In the genomic region with DNA sequence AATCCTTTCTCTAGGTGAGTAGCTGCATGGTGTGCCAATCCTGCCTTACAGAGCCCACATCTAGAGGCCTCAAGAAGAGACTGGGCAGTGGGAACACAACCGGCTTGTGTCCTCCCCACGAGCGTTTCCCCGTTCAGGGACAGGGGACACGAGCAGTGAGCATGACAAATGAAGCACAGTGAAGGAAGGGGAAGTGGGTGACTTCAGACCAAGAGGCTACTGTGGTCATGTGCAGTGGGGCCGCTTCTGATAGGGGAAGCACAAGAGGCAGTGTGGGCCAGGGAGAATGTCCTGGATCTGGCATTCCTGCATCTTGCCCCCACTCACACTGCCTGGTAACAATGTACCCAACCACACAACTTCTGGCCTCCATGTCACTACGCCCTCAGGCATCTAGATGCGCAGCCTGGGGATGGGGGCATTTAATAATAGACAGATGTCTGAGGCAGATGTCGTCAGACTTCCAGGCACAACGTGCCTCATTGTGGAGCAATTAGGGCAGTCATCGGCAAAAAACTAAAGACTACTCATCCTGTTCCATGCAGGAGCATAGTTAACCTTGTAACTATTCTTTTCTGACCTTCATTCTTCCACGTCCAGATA, we compare ENCODE assay signal across 20 cellular contexts.
DNase-seq lines count a peak whose midpoint lies in the region; ATAC-seq, FAIRE-seq and TF ChIP-seq lines count a peak whose summit lies in the region.
"Had no signal": no experiment of that assay in that cellular context is flagged by ENCODE, and none has a peak within 500 bp of the region (broad histone marks: within the 10 kb centered on the region; RNA-seq: fewer than 3 reads in every experiment).

No MANE protein-coding gene starts in this region.

- CTCF ChIA-PET in GM12878 (lab: Yijun Ruan, JAX) = no interaction called here

- TF ChIP-seq EP300 in GM12878 (IDR thresholded peaks at IDR 0.05; ENCODE audit: borderline replicate concordance in 1 of 2, control insufficient read depth in 1 of 2, low read depth in 2 of 2, low read length in 2 of 2) = no peak

- H3K4me1 ChIP-seq in GM12878 (ENCODE audit: control insufficient read depth, insufficient read depth, low read length) = no peaks in the 10 kb centered on the region
- H3K4me1 ChIP-seq: psoas muscle had no signal

- TF ChIP-seq RAD21 in GM12878 (IDR thresholded peaks at IDR 0.05; ENCODE audit: insufficient read depth, low read depth, low read length) = no peak

- no peaks in the 10 kb centered on the region for H3K79me2 ChIP-seq in GM12878 (ENCODE audit: control insufficient read depth, insufficient read depth, low read length)

- H3K27me3 ChIP-seq in GM12878 (replicated peaks in 1 of 2; ENCODE audit: control insufficient read depth in 2 of 2, insufficient read depth in 2 of 2, low read length in 1 of 2) = no peaks in the 10 kb centered on the region; a peak in 1 of 4 replicates

- no peak overlapping the region for H3K27ac ChIP-seq in GM12878 (ENCODE audit: control insufficient read depth, insufficient read depth)
- H3K27ac ChIP-seq: psoas muscle had no signal

- no peak overlapping the region for H3K4me2 ChIP-seq in GM12878 (ENCODE audit: control insufficient read depth, insufficient read depth)

- no peak for TF ChIP-seq POLR2A in GM12878 (IDR thresholded peaks at IDR 0.05; ENCODE audit: low read depth, low read length)

- H4K20me1 ChIP-seq in GM12878 (ENCODE audit: control insufficient read depth, insufficient read depth) = no peaks in the 10 kb centered on the region

- ATAC-seq in GM12878 (no peak), GM21360 (IDR thresholded peaks at IDR 0.05; ENCODE audit: unreplicated experiment) (no peak), HG03565 (IDR thresholded peaks at IDR 0.05; ENCODE audit: unreplicated experiment) (no peak)
- ATAC-seq: activated CD8-positive, alpha-beta T cell treated with anti-CD3 and anti-CD28 coated beads for 36 hours; psoas muscle; WTC11 had no signal

- 34% methylated on average over 12 of the region's 12 CpGs for WGBS in GM12878 (ENCODE audit: insufficient coverage, insufficient replicate concordance, low lambda C conversion rate, missing lambda C conversion rate)

- no TSS peak for BruUV-seq in GM12878 (replicated peaks; lab: Mats Ljungman, UMichigan)

- POLR2A ChIA-PET in GM12878 (lab: Charles Lee) = no interaction called here

- H2AFZ ChIP-seq in GM12878 (ENCODE audit: control insufficient read depth, low read depth, low read length) = no peak overlapping the region

- SMC1A ChIA-PET in GM12878 (lab: Charles Lee; ENCODE audit: uncharacterized antibody, unreplicated experiment) = no interaction called here

- RAD21 ChIA-PET in GM12878 (lab: Charles Lee; ENCODE audit: unreplicated experiment) = no interaction called here

- H3K9ac ChIP-seq in GM12878 (ENCODE audit: control insufficient read depth, insufficient read depth, low read length) = no peak overlapping the region

- intact Hi-C loops in GM12878 (cut with micrococcal nuclease; ENCODE audit: unreplicated experiment) = no loop called here

- in situ Hi-C loops in GM12878 (cut with MboI) = loop anchor here (10.0 kb wide), 1 partner anchor 143 kb away; no protein-coding TSS in a partner anchor

- no peaks in the 10 kb centered on the region; the same call in 1 of the 3 replicates for H3K9me3 ChIP-seq in GM12878 (replicated peaks; ENCODE audit: control insufficient read depth, insufficient read depth, low read length)
- H3K9me3 ChIP-seq: psoas muscle had no signal

- TF ChIP-seq CTCF in GM12878 (IDR thresholded peaks at IDR 0.05 in 2 of 3, conservative IDR thresholded peaks at IDR 0.05 in 1 of 3; ENCODE audit: control insufficient read depth in 2 of 3, extremely low read depth in 1 of 3, insufficient read depth in 1 of 3, low read depth in 3 of 3, low read length in 3 of 3) = no peak

- peak; percentile 25 for DNase-seq in GDM1 (lab: John Stamatoyannopoulos, UW)
- peak; percentile 43 for DNase-seq in NOMO-1 treated with dmso at 0.1 percent for 144 hours (lab: John Stamatoyannopoulos, UW; ENCODE audit: unreplicated experiment)
- no peak for DNase-seq in GM12878 (ENCODE audit: low read depth, low spot score)
- DNase-seq in pons (ENCODE audit: low spot score) = peak; percentile 63
- DNase-seq in DMS79 (lab: John Stamatoyannopoulos, UW) = no peak
- DNase-seq: activated CD8-positive, alpha-beta T cell treated with anti-CD3 and anti-CD28 coated beads for 36 hours; activated naive CD4-positive, alpha-beta T cell treated with anti-CD3 and anti-CD28 coated beads for 36 hours; activated T-cell treated with anti-CD3 and anti-CD28 coated beads, Interleukin-2, amount 50 U/mL, for 1 hour; COR-L47; erythroblast; midbrain; NCI-H1694 treated with DMSO at 0.1 percent for 48 hours; NCI-H2227 treated with DMSO at 0.1 percent for 48 hours; psoas muscle; T-helper 1 cell had no signal

- H3K36me3 ChIP-seq in GM12878 (ENCODE audit: control insufficient read depth in 2 of 2, insufficient read depth in 2 of 2, low read length in 1 of 2) = no peaks in the 10 kb centered on the region; a peak in 1 of 4 replicates

- no peak for FAIRE-seq in GM12878 (lab: Jason Lieb, UNC)
- FAIRE-seq: frontal cortex, H54 had no signal

- H3K4me3 ChIP-seq in GM12878 = no peak overlapping the region
- H3K4me3 ChIP-seq: psoas muscle had no signal

TF ChIP-seq in GM12878, 131 proteins besides CTCF, POLR2A, EP300 and RAD21:
- TF ChIP-seq ZSCAN29 (IDR thresholded peaks at IDR 0.05) = no peak
- TF ChIP-seq SPI1 (IDR thresholded peaks at IDR 0.05; ENCODE audit: borderline replicate concordance, insufficient read depth, low read depth, low read length) = peak; percentile 35; the same call in 1 of the 2 replicates
TF ChIP-seq in GM12878: peak in this region for 1.

Comparison
In these comparisons a context has a peak if more than half of its experiments do, and no peak if none do; other contexts are left out.
1. DNase-seq: peak in GDM1 (single experiment), NOMO-1 treated with dmso at 0.1 percent for 144 hours (single experiment) and pons (single experiment); none in GM12878 (single experiment) and DMS79 (single experiment).